ENCODE assay signal across 30 cellular contexts in genomic region chr5:113087994-113088519, GRCh38.
A peak's percentile ranks its signal among the peaks of the same experiment; 100 is the strongest.
DNase-seq lines count a peak whose midpoint lies in the region; ATAC-seq, FAIRE-seq and TF ChIP-seq lines count a peak whose summit lies in the region.
"Had no signal": no experiment of that assay in that cellular context is flagged by ENCODE, and none has a peak within 500 bp of the region (broad histone marks: within the 10 kb centered on the region; RNA-seq: fewer than 3 reads in every experiment).

No MANE protein-coding gene starts in this region.

- no peak overlapping the region for H3K4me2 ChIP-seq in H1 (ENCODE audit: insufficient read depth in 1 of 2, low read depth in 2 of 2, low read length in 2 of 2)
- H3K4me2 ChIP-seq: hepatocyte had no signal

- POLR2A ChIA-PET in H1 (lab: Charles Lee; ENCODE audit: partially characterized antibody): no interaction called here

- ATAC-seq in left ventricle myocardium superior (peak; percentile 61), sciatic nerve (peak; percentile 41), HG02623 (IDR thresholded peaks at IDR 0.05; ENCODE audit: unreplicated experiment) (no peak)
- ATAC-seq: activated CD8-positive, alpha-beta memory T cell treated with anti-CD3 and anti-CD28 coated beads, Interleukin-2, amount 10 ng/mL, durations not matched to agents 7 days and 5 days; activated T-cell treated with anti-CD3 and anti-CD28 coated beads, Interleukin-2, amount 50 U/mL, for 4 hours; PC-3; SK-N-SH treated with all-trans-retinoic acid at 6 μM for 48 hours had no signal

- no peak for TF ChIP-seq CTCF in H1 (IDR thresholded peaks at IDR 0.05; ENCODE audit: control extremely low read depth in 1 of 3, insufficient read depth in 1 of 3, low read depth in 1 of 3, low read length in 3 of 3)

- no peak overlapping the region for H3K18ac ChIP-seq in H1 (ENCODE audit: extremely low read depth, low read length)

- no peaks in the 10 kb centered on the region for H3K79me2 ChIP-seq in H1 (ENCODE audit: control insufficient read depth in 1 of 2, insufficient read depth in 2 of 2, low read length in 2 of 2)

- H3K27ac Mint-ChIP-seq in activated naive CD8-positive, alpha-beta T cell treated with anti-CD3 and anti-CD28 coated beads for 36 hours: no peak overlapping the region
- H3K27ac Mint-ChIP-seq: activated CD8-positive, alpha-beta memory T cell treated with anti-CD3 and anti-CD28 coated beads, Interleukin-2, amount 10 ng/mL, durations not matched to agents 7 days and 5 days; activated naive CD8-positive, alpha-beta T cell treated with anti-CD3 and anti-CD28 coated beads, Interleukin-2, amount 10 ng/mL, durations not matched to agents 7 days and 5 days had no signal

- no peaks in the 10 kb centered on the region for H3K79me1 ChIP-seq in H1 (ENCODE audit: low read depth, low read length)

- H3K4ac ChIP-seq in H1 (replicated peaks; ENCODE audit: insufficient read length, low read depth, low read length): no peak overlapping the region

- H3K27me3 Mint-ChIP-seq in activated naive CD8-positive, alpha-beta T cell treated with anti-CD3 and anti-CD28 coated beads for 36 hours: no peaks in the 10 kb centered on the region
- H3K27me3 Mint-ChIP-seq: activated CD8-positive, alpha-beta memory T cell treated with anti-CD3 and anti-CD28 coated beads, Interleukin-2, amount 10 ng/mL, durations not matched to agents 7 days and 5 days; activated naive CD8-positive, alpha-beta T cell treated with anti-CD3 and anti-CD28 coated beads, Interleukin-2, amount 10 ng/mL, durations not matched to agents 7 days and 5 days had no signal

- H3K23ac ChIP-seq in H1 (ENCODE audit: insufficient read length): no peak overlapping the region

- H2BK5ac ChIP-seq in H1 (ENCODE audit: low read depth, low read length): no peak overlapping the region

- H3K9me3 Mint-ChIP-seq in activated naive CD8-positive, alpha-beta T cell treated with anti-CD3 and anti-CD28 coated beads for 36 hours: no peaks in the 10 kb centered on the region
- H3K9me3 Mint-ChIP-seq: activated naive CD8-positive, alpha-beta T cell treated with anti-CD3 and anti-CD28 coated beads, Interleukin-2, amount 10 ng/mL, durations not matched to agents 7 days and 5 days; activated T-cell treated with anti-CD3 and anti-CD28 coated beads, Interleukin-2, amount 50 U/mL, for 4 hours; CD8-positive, alpha-beta memory T cell; central memory CD8-positive, alpha-beta T cell had no signal

- CTCF ChIA-PET in H1 (lab: Charles Lee; ENCODE audit: partially characterized antibody): interaction anchor here (1.7 kb wide), 1 partner anchor 15 kb away, joined by 4 read pairs; no protein-coding TSS in a partner anchor

- no peak overlapping the region for H2BK120ac ChIP-seq in H1 (replicated peaks; ENCODE audit: low read depth, low read length)

- peaks cover 8% of the 10 kb centered on the region for H3K4me1 Mint-ChIP-seq in activated naive CD8-positive, alpha-beta T cell treated with anti-CD3 and anti-CD28 coated beads for 36 hours
- H3K4me1 Mint-ChIP-seq: activated naive CD8-positive, alpha-beta T cell treated with anti-CD3 and anti-CD28 coated beads, Interleukin-2, amount 10 ng/mL, durations not matched to agents 7 days and 5 days; central memory CD8-positive, alpha-beta T cell had no signal

- H4K5ac ChIP-seq in H1 (ENCODE audit: insufficient read length, low read depth, low read length): no peak overlapping the region

- no peaks in the 10 kb centered on the region for H3K27me3 ChIP-seq in H1 (replicated peaks in 1 of 4; ENCODE audit: control insufficient read depth in 3 of 4, extremely low read depth in 1 of 4, insufficient read depth in 3 of 4, low read length in 3 of 4)
- H3K27me3 ChIP-seq: ascending aorta, esophagus squamous epithelium, hepatocyte, stomach, tibial artery had no signal

- TF ChIP-seq RAD21 in H1 (IDR thresholded peaks at IDR 0.05 in 1 of 2, conservative IDR thresholded peaks at IDR 0.05 in 1 of 2; ENCODE audit: low read depth in 2 of 2, low read length in 2 of 2): no peak

- no peaks in the 10 kb centered on the region for H3K9me3 ChIP-seq in H1 (ENCODE audit: insufficient read depth in 2 of 2, low read depth in 1 of 2, low read length in 1 of 2)
- H3K9me3 ChIP-seq: ascending aorta, esophagus squamous epithelium, stomach, tibial artery had no signal

- no peak overlapping the region for H3K4me3 ChIP-seq in H1 (ENCODE audit: extremely low read depth in 1 of 4, insufficient read depth in 2 of 4, low read depth in 3 of 4, low read length in 4 of 4)
- H3K4me3 ChIP-seq: esophagus squamous epithelium, hepatocyte, stomach, tibial artery had no signal

- no peak overlapping the region for H3K56ac ChIP-seq in H1 (replicated peaks; ENCODE audit: insufficient read length, low read depth, low read length)

- no peaks in the 10 kb centered on the region for H3K4me1 ChIP-seq in H1 (replicated peaks in 1 of 4; ENCODE audit: control insufficient read depth in 3 of 4, insufficient read depth in 4 of 4, low read length in 3 of 4)

- H2BK12ac ChIP-seq in H1 (ENCODE audit: low read depth, low read length): no peak overlapping the region

- no peak overlapping the region for H4K91ac ChIP-seq in H1 (replicated peaks; ENCODE audit: insufficient read length, low read length)

- H3K36me3 Mint-ChIP-seq in activated naive CD8-positive, alpha-beta T cell treated with anti-CD3 and anti-CD28 coated beads for 36 hours: no peaks in the 10 kb centered on the region
- H3K36me3 Mint-ChIP-seq: activated CD8-positive, alpha-beta memory T cell treated with anti-CD3 and anti-CD28 coated beads, Interleukin-2, amount 10 ng/mL, durations not matched to agents 7 days and 5 days; activated naive CD8-positive, alpha-beta T cell treated with anti-CD3 and anti-CD28 coated beads, Interleukin-2, amount 10 ng/mL, durations not matched to agents 7 days and 5 days had no signal

- H3K23me2 ChIP-seq in H1 (ENCODE audit: low read depth, low read length): no peaks in the 10 kb centered on the region

- H2BK15ac ChIP-seq in H1 (ENCODE audit: low read length): no peak overlapping the region

- H2AFZ ChIP-seq in H1 (ENCODE audit: low read length): no peak overlapping the region
- H2AFZ ChIP-seq: hepatocyte had no signal

- H3K27ac ChIP-seq in H1 (ENCODE audit: low read depth, low read length): no peak overlapping the region
- H3K27ac ChIP-seq: ascending aorta, esophagus squamous epithelium, hepatocyte, stomach, tibial artery had no signal

- H3K9ac ChIP-seq in H1 (replicated peaks in 1 of 4; ENCODE audit: extremely low read depth in 1 of 4, low read depth in 3 of 4, low read length in 3 of 4): no peak overlapping the region

- peak; percentile 62 to 70 for DNase-seq in NCI-H524 (lab: John Stamatoyannopoulos, UW)
- DNase-seq in H1 (ENCODE audit: low read depth in 1 of 2, low spot score in 2 of 2): no peak
- no peak for DNase-seq in left ventricle myocardium superior
- DNase-seq in sciatic nerve (ENCODE audit: low spot score): no peak
- no peak for DNase-seq in COR-L47 (lab: John Stamatoyannopoulos, UW)
- DNase-seq in activated naive CD8-positive, alpha-beta T cell treated with anti-CD3 and anti-CD28 coated beads for 36 hours: no peak
- DNase-seq: activated CD4-positive, alpha-beta T cell treated with anti-CD3 and anti-CD28 coated beads, Interleukin-2, amount 50 U/mL, for 4 hours; activated CD8-positive, alpha-beta memory T cell treated with anti-CD3 and anti-CD28 coated beads, Interleukin-2, amount 10 ng/mL, durations not matched to agents 7 days and 5 days; activated gamma-delta T cell; activated naive CD8-positive, alpha-beta T cell treated with anti-CD3 and anti-CD28 coated beads, Interleukin-2, amount 10 ng/mL, durations not matched to agents 7 days and 5 days; activated T-cell treated with anti-CD3 and anti-CD28 coated beads, Interleukin-2, amount 50 U/mL, for 4 hours; CD8-positive, alpha-beta memory T cell; DMS53; esophagus squamous epithelium; mesendoderm; NCI-H1092; NCI-H1694; NK-92 treated with Interleukin-12 subunit alpha and Interleukin-12 subunit beta, amount 100 ng/mL, for 24 hours; PC-3; stimulated activated CD4-positive, alpha-beta T cell treated with anti-CD3 and anti-CD28 coated beads, Interleukin-4, amount 100 ng/mL, for 1 hour; stomach; T-helper 2 cell; tibial artery had no signal

- H3K36me3 ChIP-seq in H1 (ENCODE audit: control insufficient read depth in 2 of 4, insufficient read depth in 4 of 4, low read length in 3 of 4): peaks cover 0 to 4% (median 0%) of the 10 kb centered on the region in 4 experiments; a peak in 2 of 8 replicates
- H3K36me3 ChIP-seq: ascending aorta had no signal

- H4K20me1 ChIP-seq in H1 (replicated peaks in 1 of 2; ENCODE audit: control insufficient read depth in 1 of 2, insufficient read depth in 2 of 2, low read length in 2 of 2): no peaks in the 10 kb centered on the region

- TF ChIP-seq POLR2A in H1 (IDR thresholded peaks at IDR 0.05; ENCODE audit: control extremely low read depth in 1 of 2, low read depth in 2 of 2, low read length in 2 of 2): no peak

- H3K4me3 Mint-ChIP-seq in activated naive CD8-positive, alpha-beta T cell treated with anti-CD3 and anti-CD28 coated beads for 36 hours: no peak overlapping the region
- H3K4me3 Mint-ChIP-seq: activated CD8-positive, alpha-beta memory T cell treated with anti-CD3 and anti-CD28 coated beads, Interleukin-2, amount 10 ng/mL, durations not matched to agents 7 days and 5 days; activated naive CD8-positive, alpha-beta T cell treated with anti-CD3 and anti-CD28 coated beads, Interleukin-2, amount 10 ng/mL, durations not matched to agents 7 days and 5 days; activated T-cell treated with anti-CD3 and anti-CD28 coated beads, Interleukin-2, amount 50 U/mL, for 4 hours; CD8-positive, alpha-beta memory T cell; central memory CD8-positive, alpha-beta T cell had no signal

- no peak overlapping the region for H2AK5ac ChIP-seq in H1 (ENCODE audit: low read depth, low read length)

- intact Hi-C loops in left ventricle myocardium superior (cut with micrococcal nuclease) (loop anchor here (10.0 kb wide), 1 partner anchor 117 kb away; no protein-coding TSS in a partner anchor), sciatic nerve (cut with DNase I) (no loop called here)

- H4K8ac ChIP-seq in H1 (ENCODE audit: extremely low read depth, insufficient read depth, low read length): no peak overlapping the region

- no peak for FAIRE-seq in H1 (lab: Jason Lieb, UNC)
- FAIRE-seq: frontal cortex, G401.6 had no signal

- H2BK20ac ChIP-seq in H1 (ENCODE audit: low read length): no peak overlapping the region

- no peak for TF ChIP-seq EP300 in H1 (IDR thresholded peaks at IDR 0.05; ENCODE audit: borderline replicate concordance in 1 of 2, low read depth in 2 of 2, low read length in 2 of 2)

- 90% methylated on average over 5 of the region's 5 CpGs; no CpG with 5 or more reads in 1 of the 2 experiments for WGBS in H1 (ENCODE audit: extremely low coverage in 1 of 2, insufficient coverage in 1 of 2, insufficient read length in 1 of 2, insufficient replicate concordance in 2 of 2, low coverage in 1 of 2, low lambda C conversion rate in 2 of 2, missing lambda C conversion rate in 1 of 2), 2 experiments

- no peak overlapping the region for H3K14ac ChIP-seq in H1 (ENCODE audit: insufficient read length)

TF ChIP-seq in H1, 55 proteins besides CTCF, POLR2A, EP300 and RAD21:
- peak; percentile 87 for TF ChIP-seq MAFK (IDR thresholded peaks at IDR 0.05; ENCODE audit: low read depth, low read length)
- 0 out of 2 replicates have a peak, but pooled peaks have one; percentile 19 for TF ChIP-seq BACH1 (IDR thresholded peaks at IDR 0.05; ENCODE audit: low read length)
- no peak for TF ChIP-seq SIRT6 (IDR thresholded peaks at IDR 0.05; ENCODE audit: low read length)

Comparison
In these comparisons a context has a peak if more than half of its experiments do, and no peak if none do; other contexts are left out.
1. DNase-seq: peak in NCI-H524 (2 of 2); none in H1 (0 of 2), left ventricle myocardium superior (single experiment), sciatic nerve (single experiment), COR-L47 (single experiment) and activated naive CD8-positive, alpha-beta T cell treated with anti-CD3 and anti-CD28 coated beads for 36 hours (single experiment).